18 cellular contexts compared by ENCODE assay signal in genomic region chr11:9678576-9678975, GRCh38.
"Had no signal": no experiment of that assay in that cellular context is flagged by ENCODE, and none has a peak within 500 bp of the region (broad histone marks: within the 10 kb centered on the region; RNA-seq: fewer than 3 reads in every experiment).

No MANE protein-coding gene starts in this region.

- H3K4me3 ChIP-seq: gastrocnemius medialis, heart left ventricle, left ventricle myocardium inferior, skin epidermis had no signal

- H3K27ac Mint-ChIP-seq: activated CD4-positive, alpha-beta T cell treated with anti-CD3 and anti-CD28 coated beads, Interleukin-2, amount 10 ng/mL, durations not matched to agents 7 days and 5 days; activated naive CD8-positive, alpha-beta T cell treated with anti-CD3 and anti-CD28 coated beads, Interleukin-2, amount 10 ng/mL, durations not matched to agents 7 days and 5 days; activated T-helper 1 cell treated with anti-CD3 and anti-CD28 coated beads, Interleukin-12 subunit alpha, Interleukin-12 subunit beta, Interleukin-2, Interleukin-4 antibody, amounts not matched to agents 30 ng/mL and 10 ng/mL and 1 ng/mL, durations not matched to agents 14 hours and 24 hours and 36 hours; nephron; progenitor cell of endocrine pancreas; stimulated activated naive CD8-positive, alpha-beta T cell treated with anti-CD3 and anti-CD28 coated beads, Interleukin-15, amount 100 ng/mL, for 72 hours had no signal

- H3K27me3 Mint-ChIP-seq: activated CD4-positive, alpha-beta T cell treated with anti-CD3 and anti-CD28 coated beads, Interleukin-2, amount 10 ng/mL, durations not matched to agents 7 days and 5 days; activated naive CD8-positive, alpha-beta T cell treated with anti-CD3 and anti-CD28 coated beads, Interleukin-2, amount 10 ng/mL, durations not matched to agents 7 days and 5 days; progenitor cell of endocrine pancreas; stimulated activated naive CD8-positive, alpha-beta T cell treated with anti-CD3 and anti-CD28 coated beads, Interleukin-15, amount 100 ng/mL, for 72 hours had no signal

- H3K4me3 Mint-ChIP-seq: activated CD4-positive, alpha-beta T cell treated with anti-CD3 and anti-CD28 coated beads, Interleukin-2, amount 10 ng/mL, durations not matched to agents 7 days and 5 days; activated naive CD8-positive, alpha-beta T cell treated with anti-CD3 and anti-CD28 coated beads, Interleukin-2, amount 10 ng/mL, durations not matched to agents 7 days and 5 days; activated T-helper 1 cell treated with anti-CD3 and anti-CD28 coated beads, Interleukin-12 subunit alpha, Interleukin-12 subunit beta, Interleukin-2, Interleukin-4 antibody, amounts not matched to agents 30 ng/mL and 10 ng/mL and 1 ng/mL, durations not matched to agents 14 hours and 24 hours and 36 hours; nephron; stimulated activated naive CD8-positive, alpha-beta T cell treated with anti-CD3 and anti-CD28 coated beads, Interleukin-15, amount 100 ng/mL, for 72 hours had no signal

- ATAC-seq: gastrocnemius medialis; heart left ventricle; right cardiac atrium; stimulated activated naive CD8-positive, alpha-beta T cell treated with anti-CD3 and anti-CD28 coated beads, Interleukin-15, amount 100 ng/mL, for 72 hours had no signal

- H3K4me1 ChIP-seq: gastrocnemius medialis had no signal

- H3K27me3 ChIP-seq: gastrocnemius medialis, heart left ventricle had no signal

- H3K9me3 ChIP-seq: gastrocnemius medialis, heart left ventricle, left ventricle myocardium inferior had no signal

- H3K36me3 ChIP-seq: gastrocnemius medialis, heart left ventricle, left ventricle myocardium inferior had no signal

- H3K27ac ChIP-seq: epithelial cell of prostate, gastrocnemius medialis, left ventricle myocardium inferior, skin epidermis had no signal

- H3K36me3 Mint-ChIP-seq: activated naive CD8-positive, alpha-beta T cell treated with anti-CD3 and anti-CD28 coated beads, Interleukin-2, amount 10 ng/mL, durations not matched to agents 7 days and 5 days had no signal

- H3K9me3 Mint-ChIP-seq: activated CD4-positive, alpha-beta T cell treated with anti-CD3 and anti-CD28 coated beads, Interleukin-2, amount 10 ng/mL, durations not matched to agents 7 days and 5 days; activated naive CD8-positive, alpha-beta T cell treated with anti-CD3 and anti-CD28 coated beads, Interleukin-2, amount 10 ng/mL, durations not matched to agents 7 days and 5 days; activated T-helper 1 cell treated with anti-CD3 and anti-CD28 coated beads, Interleukin-12 subunit alpha, Interleukin-12 subunit beta, Interleukin-2, Interleukin-4 antibody, amounts not matched to agents 30 ng/mL and 10 ng/mL and 1 ng/mL, durations not matched to agents 14 hours and 24 hours and 36 hours; nephron; stimulated activated naive CD8-positive, alpha-beta T cell treated with anti-CD3 and anti-CD28 coated beads, Interleukin-15, amount 100 ng/mL, for 72 hours had no signal

- H3K4me1 Mint-ChIP-seq: activated CD4-positive, alpha-beta T cell treated with anti-CD3 and anti-CD28 coated beads, Interleukin-2, amount 10 ng/mL, durations not matched to agents 7 days and 5 days; activated naive CD8-positive, alpha-beta T cell treated with anti-CD3 and anti-CD28 coated beads, Interleukin-2, amount 10 ng/mL, durations not matched to agents 7 days and 5 days; nephron; stimulated activated naive CD8-positive, alpha-beta T cell treated with anti-CD3 and anti-CD28 coated beads, Interleukin-15, amount 100 ng/mL, for 72 hours had no signal

- DNase-seq: activated CD4-positive, alpha-beta T cell treated with anti-CD3 and anti-CD28 coated beads, Interleukin-2, amount 10 ng/mL, durations not matched to agents 7 days and 5 days; activated CD4-positive, CD25-positive, alpha-beta regulatory T cell; activated naive CD8-positive, alpha-beta T cell treated with anti-CD3 and anti-CD28 coated beads, Interleukin-2, amount 10 ng/mL, durations not matched to agents 7 days and 5 days; effector CD8-positive, alpha-beta T cell; gastrocnemius medialis; heart left ventricle; left ventricle myocardium inferior; occipital lobe; right cardiac atrium; stimulated activated CD4-positive, alpha-beta T cell treated with anti-CD3 and anti-CD28 coated beads, Interleukin-4, amount 100 ng/mL, for 4 hours; stimulated activated CD8-positive, alpha-beta memory T cell treated with anti-CD3 and anti-CD28 coated beads, Interleukin-4, amount 100 ng/mL, for 48 hours; stimulated activated naive CD8-positive, alpha-beta T cell treated with anti-CD3 and anti-CD28 coated beads, Interleukin-15, amount 100 ng/mL, for 72 hours; SW 1271 had no signal
